Comparison of ENCODE assay signal across 8 cellular contexts in genomic region chrX:38806875-38807601, GRCh38. TPM values are rescaled to one million over a fixed set of nuclear protein-coding genes. Genes with fewer than 3 reads are reported as not detected.
A peak's percentile ranks its signal among the peaks of the same experiment; 100 is the strongest.
DNase-seq lines count a peak whose midpoint lies in the region; ATAC-seq, FAIRE-seq and TF ChIP-seq lines count a peak whose summit lies in the region.

No MANE protein-coding gene starts in this region.

- H2AFZ ChIP-seq in PC-3 (ENCODE audit: low read length), result no peak overlapping the region
- no peak overlapping the region for H2AFZ ChIP-seq in endothelial cell of umbilical vein (ENCODE audit: low read depth, low read length)

- no peaks in the 10 kb centered on the region for H3K9me3 ChIP-seq in PC-3 (ENCODE audit: low read length)
- H3K9me3 ChIP-seq in endothelial cell of umbilical vein (replicated peaks; ENCODE audit: control insufficient read depth, insufficient read depth, low read length), result no peaks in the 10 kb centered on the region
- no peaks in the 10 kb centered on the region for H3K9me3 ChIP-seq in psoas muscle

- H3K79me2 ChIP-seq in PC-3 (ENCODE audit: low read length) (peaks cover 60% of the 10 kb centered on the region), endothelial cell of umbilical vein (ENCODE audit: control insufficient read depth, insufficient read depth, low read length) (peaks cover 39% of the 10 kb centered on the region)

- intact Hi-C loops in PC-3 (cut with micrococcal nuclease), result loop anchor here (2.0 to 10.0 kb wide), 3 partner anchors 14 to 532 kb away; no protein-coding TSS in a partner anchor
- intact Hi-C loops in endothelial cell of umbilical vein (cut with micrococcal nuclease), result loop anchor here (10.0 kb wide), 2 partner anchors 808 to 1368 kb away; no protein-coding TSS in a partner anchor
- intact Hi-C loops in psoas muscle (cut with DNase I), result loop anchor here (5.0 to 10.0 kb wide), 3 partner anchors 45 to 138 kb away; no protein-coding TSS in a partner anchor

- POLR2A ChIA-PET in PC-3 (lab: Charles Lee; ENCODE audit: unreplicated experiment), result interaction anchor here (0.7 to 0.8 kb wide), 2 partner anchors 123 to 175 kb away, joined by 5 to 6 read pairs; no protein-coding TSS in a partner anchor
- POLR2A ChIA-PET in endothelial cell of umbilical vein (lab: Charles Lee), result no interaction called here

- WGBS in psoas muscle, 3 donors, result 40 to 47% (median 43%) methylated on average over 7 of the region's 7 CpGs

- no peak for ATAC-seq in PC-3
- no peak for ATAC-seq in psoas muscle
- no peak for ATAC-seq in HG03378 (IDR thresholded peaks at IDR 0.05; ENCODE audit: unreplicated experiment)
- ATAC-seq in GM19023 (IDR thresholded peaks at IDR 0.05; ENCODE audit: unreplicated experiment), result no peak

- no peaks in the 10 kb centered on the region for H3K9me1 ChIP-seq in endothelial cell of umbilical vein (replicated peaks; ENCODE audit: control insufficient read depth, extremely low read depth, insufficient read depth, low read length)

- TF ChIP-seq POLR2A in endothelial cell of umbilical vein (IDR thresholded peaks at IDR 0.05; ENCODE audit: low read depth, low read length), result no peak

- H3K36me3 ChIP-seq in PC-3 (ENCODE audit: low read depth, low read length) (peaks cover 14% of the 10 kb centered on the region), endothelial cell of umbilical vein (ENCODE audit: control insufficient read depth in 2 of 2, extremely low read depth in 1 of 2, insufficient read depth in 2 of 2, low read length in 2 of 2) (no peaks in the 10 kb centered on the region), psoas muscle (ENCODE audit: insufficient read depth in 1 of 2, low read depth in 1 of 2) (no peaks in the 10 kb centered on the region)

- DNase-seq in PC-3 (no peak), endothelial cell of umbilical vein (ENCODE audit: low read depth, low spot score) (no peak), psoas muscle (no peak), islet precursor cell (no peak), D341Med (ENCODE audit: low spot score) (no peak)

- no peaks in the 10 kb centered on the region for H3K9me2 ChIP-seq in PC-3 (replicated peaks; ENCODE audit: low read length)

- BruUV-seq in PC-3 (replicated peaks; lab: Mats Ljungman, UMichigan) (no TSS peak), endothelial cell of umbilical vein (replicated peaks; lab: Mats Ljungman, UMichigan) (no TSS peak)

- CTCF ChIA-PET in PC-3 (lab: Charles Lee), result no interaction called here
- CTCF ChIA-PET in endothelial cell of umbilical vein (lab: Charles Lee), result interaction anchor here (1.3 to 1.5 kb wide), 2 partner anchors 11 to 39 kb away, joined by 3 to 6 read pairs; no protein-coding TSS in a partner anchor

- H3K9ac ChIP-seq in PC-3 (ENCODE audit: low read length) (peak overlapping the region; percentile 97), endothelial cell of umbilical vein (replicated peaks; ENCODE audit: extremely low read depth, insufficient read depth, low read length) (no peak overlapping the region)

- no peak for FAIRE-seq in endothelial cell of umbilical vein (lab: Jason Lieb, UNC)

- peaks cover 21% of the 10 kb centered on the region for H3K4me1 ChIP-seq in PC-3 (ENCODE audit: insufficient read depth, low read length)
- H3K4me1 ChIP-seq in endothelial cell of umbilical vein (ENCODE audit: control insufficient read depth, extremely low read depth, insufficient read depth, low read length), result peaks cover 8% of the 10 kb centered on the region
- no peaks in the 10 kb centered on the region for H3K4me1 ChIP-seq in psoas muscle

- 0 out of 2 replicates have a peak, but pooled peaks cover 4% of the 10 kb centered on the region for H4K20me1 ChIP-seq in PC-3 (ENCODE audit: low read length)
- H4K20me1 ChIP-seq in endothelial cell of umbilical vein (replicated peaks; ENCODE audit: control insufficient read depth, extremely low read depth, insufficient read depth, low read length), result no peaks in the 10 kb centered on the region

- peak overlapping the region; percentile 100 for H3K4me2 ChIP-seq in PC-3 (ENCODE audit: low read length)
- H3K4me2 ChIP-seq in endothelial cell of umbilical vein (ENCODE audit: insufficient read depth, low read length), result peak overlapping the region; percentile 84

- no peak for TF ChIP-seq CTCF in PC-3 (conservative IDR thresholded peaks at IDR 0.05; ENCODE audit: low read depth, low read length)
- no peak for TF ChIP-seq CTCF in endothelial cell of umbilical vein (IDR thresholded peaks at IDR 0.05; ENCODE audit: extremely low read depth in 1 of 2, insufficient read depth in 1 of 2, low read depth in 1 of 2, low read length in 2 of 2)
- no peak for TF ChIP-seq CTCF in psoas muscle (IDR thresholded peaks at IDR 0.05)

- no peaks in the 10 kb centered on the region for H3F3A ChIP-seq in PC-3 (ENCODE audit: low read length, unreplicated experiment)

- H3K27ac ChIP-seq in PC-3 (ENCODE audit: low read length) (no peak overlapping the region), endothelial cell of umbilical vein (ENCODE audit: insufficient read depth, low read depth, low read length) (no peak overlapping the region), psoas muscle (peak overlapping the region; percentile 90)

- peak overlapping the region; percentile 89 for H3K4me3 ChIP-seq in GM08714 (ENCODE audit: low read length)
- peak overlapping the region; percentile 96 for H3K4me3 ChIP-seq in PC-3 (ENCODE audit: low read length)
- H3K4me3 ChIP-seq in endothelial cell of umbilical vein (replicated peaks in 1 of 3; ENCODE audit: insufficient read depth in 1 of 3, low read depth in 1 of 3, low read length in 3 of 3), result no peak overlapping the region
- H3K4me3 ChIP-seq in psoas muscle, result peak overlapping the region; percentile 69

- dilution Hi-C loops in endothelial cell of umbilical vein (cut with MboI; ENCODE audit: extremely low pct_ligation_motif_present, low sequenced_read_pairs), result no loop called here

- no peaks in the 10 kb centered on the region for H3K27me3 ChIP-seq in PC-3 (ENCODE audit: low read length)
- H3K27me3 ChIP-seq in endothelial cell of umbilical vein (ENCODE audit: control insufficient read depth in 2 of 2, insufficient read depth in 2 of 2, low read length in 2 of 2), result no peaks in the 10 kb centered on the region
- H3K27me3 ChIP-seq in psoas muscle (ENCODE audit: insufficient read depth in 3 of 3, low read length in 2 of 3), result no peaks in the 10 kb centered on the region

TF ChIP-seq in endothelial cell of umbilical vein, 7 proteins besides CTCF, POLR2A, EP300 and RAD21:
- TF ChIP-seq MAX (IDR thresholded peaks at IDR 0.05; ENCODE audit: insufficient read depth, insufficient read length) (no peak), GATA2 (IDR thresholded peaks at IDR 0.05; ENCODE audit: insufficient read depth, insufficient read length, low read depth, low read length) (no peak), POLR2AphosphoS5 (IDR thresholded peaks at IDR 0.05; ENCODE audit: insufficient read depth, low read depth, low read length) (no peak), FOS (IDR thresholded peaks at IDR 0.05; ENCODE audit: borderline replicate concordance, insufficient read depth, low read length) (no peak), MYC (IDR thresholded peaks at IDR 0.05; ENCODE audit: low read depth, low read length) (no peak), EZH2 (IDR thresholded peaks at IDR 0.05; ENCODE audit: borderline replicate concordance, low read depth, low read length, severe bottlenecking) (no peak), JUN (IDR thresholded peaks at IDR 0.05; ENCODE audit: borderline replicate concordance, insufficient read depth, insufficient read length, low read depth) (no peak)

RNA-seq across cellular contexts. Expression of gene MID1IP1, which starts 5.8 kb away (rescaled TPM):
- 122 and 123 TPM in 2 replicates for total RNA-seq in PC-3 (2014; rRNA removed)
- 22.4 and 25.1 TPM in 2 replicates for total RNA-seq in endothelial cell of umbilical vein
- polyA plus RNA-seq in endothelial cell of umbilical vein, result 23.2 and 26.7 TPM in 2 replicates
- 12.6 and 16.3 TPM in 2 replicates for polyA plus RNA-seq in endothelial cell of umbilical vein (2011; cell fraction: cytosol; rRNA removed)
- polyA plus RNA-seq in endothelial cell of umbilical vein (2011; cell fraction: nucleus; rRNA removed), result 10.6 and 12.7 TPM in 2 replicates
- polyA plus RNA-seq in endothelial cell of umbilical vein (2012), result 11.8 and 17.5 TPM in 2 replicates
- polyA minus RNA-seq in endothelial cell of umbilical vein, result 8.8 and 10.0 TPM in 2 replicates
- 89.3 TPM for polyA minus RNA-seq in endothelial cell of umbilical vein (2011; cell fraction: cytosol; rRNA and poly(A)+ RNA removed)
- polyA minus RNA-seq in endothelial cell of umbilical vein (2011; cell fraction: nucleus; rRNA and poly(A)+ RNA removed), result 6.5 and 12.2 TPM in 2 replicates
- 100 to 1,000 TPM in 3 of 4 donors, 10 to 100 TPM in 1; 57.5 to 129 (median 121) TPM for total RNA-seq in psoas muscle
- 10 to 100 TPM; 11.0 to 91.2 (median 45.5) TPM for polyA plus RNA-seq in psoas muscle

Comparison
In these comparisons a context has a peak if more than half of its experiments do, and no peak if none do; other contexts are left out.
1. H3K4me3 ChIP-seq: peak in GM08714 (single experiment), PC-3 (single experiment) and psoas muscle (single experiment); none in endothelial cell of umbilical vein (0 of 3).